ENCODE assay signal across 8 cellular contexts in the genomic region with DNA sequence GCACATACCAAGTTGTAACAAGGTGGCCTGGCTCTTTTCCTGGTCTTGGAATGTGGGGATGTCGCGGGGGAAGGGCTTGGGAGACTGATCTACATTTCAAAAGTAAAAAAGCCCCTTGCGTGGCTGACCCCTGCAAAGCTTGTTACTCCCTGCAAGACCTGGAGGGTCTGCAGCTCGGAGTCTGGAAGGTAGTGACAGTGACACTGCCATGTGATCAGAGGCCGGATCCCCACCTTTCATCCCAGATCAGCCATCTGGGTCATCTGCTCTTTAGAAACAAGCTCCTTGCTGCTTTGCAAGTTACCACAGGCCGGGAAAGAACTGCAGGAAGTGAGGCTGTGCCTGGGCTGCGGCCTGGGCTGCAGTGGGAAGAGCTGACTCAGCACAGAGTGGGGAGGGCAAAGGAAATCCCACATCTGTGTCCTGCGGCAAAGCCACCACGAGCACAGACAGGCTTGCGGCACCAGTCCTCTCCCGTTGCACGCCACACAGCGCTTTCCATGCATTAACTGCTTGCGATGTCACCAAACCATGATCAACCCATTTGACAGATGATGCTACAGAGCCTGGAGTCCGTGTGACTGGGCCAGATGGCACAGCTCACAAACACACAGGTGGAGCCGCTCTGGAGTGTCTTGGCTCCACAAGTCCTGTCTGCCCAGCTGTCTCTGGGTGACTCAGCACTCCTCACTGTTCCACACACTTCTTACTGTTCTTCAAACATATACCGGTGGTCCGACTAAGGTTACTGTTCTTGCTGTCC.
DNase-seq lines count a peak whose midpoint lies in the region; ATAC-seq, FAIRE-seq and TF ChIP-seq lines count a peak whose summit lies in the region.

No MANE protein-coding gene starts in this region.

- H3K36me3 Mint-ChIP-seq in astrocyte (ENCODE audit: low read depth, unreplicated experiment), result no peaks in the 10 kb centered on the region

- ATAC-seq in GM19468 (IDR thresholded peaks at IDR 0.05; ENCODE audit: extremely low read depth, unreplicated experiment) (peak; percentile 15), GM19397 (IDR thresholded peaks at IDR 0.05; ENCODE audit: unreplicated experiment) (no peak), GM21576 (IDR thresholded peaks at IDR 0.05; ENCODE audit: unreplicated experiment) (no peak)

- H3K36me3 ChIP-seq in astrocyte (ENCODE audit: insufficient read depth, low read length) (no peaks in the 10 kb centered on the region), iPS-20b (ENCODE audit: insufficient read depth, low read depth, low read length) (no peaks in the 10 kb centered on the region)

- H3K9me3 Mint-ChIP-seq in astrocyte (ENCODE audit: unreplicated experiment), result peaks cover 2% of the 10 kb centered on the region

- H3K9ac ChIP-seq in astrocyte (ENCODE audit: low read length) (peak overlapping the region; percentile 66), iPS-20b (ENCODE audit: low read depth, low read length) (no peak overlapping the region; the same call in 1 of the 2 replicates)

- H4K20me1 ChIP-seq in astrocyte (ENCODE audit: insufficient read depth, low read length), result no peaks in the 10 kb centered on the region

- H3K4me1 Mint-ChIP-seq in astrocyte (ENCODE audit: low read depth, unreplicated experiment), result peaks cover 33% of the 10 kb centered on the region

- TF ChIP-seq CTCF in astrocyte (IDR thresholded peaks at IDR 0.05; ENCODE audit: insufficient read depth, low read depth, low read length), result no peak

- no peaks in the 10 kb centered on the region for H3K9me3 ChIP-seq in astrocyte (ENCODE audit: insufficient read depth, low read depth, low read length)
- H3K9me3 ChIP-seq in iPS-20b (ENCODE audit: insufficient read depth, low read depth, low read length), result no peaks in the 10 kb centered on the region

- H3K4me1 ChIP-seq in astrocyte (ENCODE audit: insufficient read depth, low read length), result peaks cover 43% of the 10 kb centered on the region
- peaks cover 13% of the 10 kb centered on the region; the same call in 1 of the 2 replicates for H3K4me1 ChIP-seq in iPS-20b (ENCODE audit: insufficient read depth, low read length)

- H3K4me3 Mint-ChIP-seq in astrocyte (ENCODE audit: unreplicated experiment), result peak overlapping the region; percentile 60

- H2AFZ ChIP-seq in astrocyte (ENCODE audit: low read depth, low read length), result no peak overlapping the region

- no peaks in the 10 kb centered on the region for H3K27me3 ChIP-seq in astrocyte (ENCODE audit: insufficient read depth, low read length)
- H3K27me3 ChIP-seq in iPS-20b (ENCODE audit: insufficient read depth, low read length), result no peaks in the 10 kb centered on the region

- peak; percentile 76 for DNase-seq in astrocyte (ENCODE audit: low read depth)
- DNase-seq in stimulated activated CD8-positive, alpha-beta memory T cell treated with anti-CD3 and anti-CD28 coated beads, Interleukin-4, amount 100 ng/mL, for 48 hours, result peak; percentile 84
- no peak for DNase-seq in NCI-H1092 (lab: John Stamatoyannopoulos, UW)

- FAIRE-seq in astrocyte (lab: Jason Lieb, UNC), result peak; percentile 50

- peaks cover 3% of the 10 kb centered on the region for H3K79me2 ChIP-seq in astrocyte (ENCODE audit: insufficient read depth, low read length)

- peak overlapping the region; percentile 80 for H3K27ac Mint-ChIP-seq in astrocyte (ENCODE audit: unreplicated experiment)

- H3K27me3 Mint-ChIP-seq in astrocyte (ENCODE audit: low read depth, unreplicated experiment), result no peaks in the 10 kb centered on the region

- peak overlapping the region; percentile 57 for H3K4me2 ChIP-seq in astrocyte (ENCODE audit: low read length)

- no peak overlapping the region for H3K4me3 ChIP-seq in astrocyte (ENCODE audit: insufficient read depth, low read depth, low read length)
- peak overlapping the region; percentile 27; the same call in 1 of the 2 replicates for H3K4me3 ChIP-seq in iPS-20b (ENCODE audit: low read length)

- H3K27ac ChIP-seq in astrocyte (ENCODE audit: low read depth, low read length) (peak overlapping the region; percentile 68), iPS-20b (ENCODE audit: low read length) (no peak overlapping the region)

TF ChIP-seq in PFSK-1, 5 proteins besides CTCF, POLR2A, EP300 and RAD21:
- TF ChIP-seq TAF1 (IDR thresholded peaks at IDR 0.05; ENCODE audit: borderline replicate concordance, insufficient read depth, low read length) (no peak), FOXP2 (optimal IDR thresholded peaks at IDR 0.05; ENCODE audit: borderline replicate concordance, extremely low read depth, extremely low read length, insufficient read depth) (peak; percentile 49)
